21 cellular contexts compared by ENCODE assay signal in genomic region chr2:17135619-17136018, GRCh38.
DNase-seq lines count a peak whose midpoint lies in the region; ATAC-seq, FAIRE-seq and TF ChIP-seq lines count a peak whose summit lies in the region.
"Had no signal": no experiment of that assay in that cellular context is flagged by ENCODE, and none has a peak within 500 bp of the region (broad histone marks: within the 10 kb centered on the region; RNA-seq: fewer than 3 reads in every experiment).

No MANE protein-coding gene starts in this region.

- no CpG with 5 or more reads among the region's 1 CpG for WGBS in H9 (ENCODE audit: extremely low coverage, insufficient read length, low lambda C conversion rate)

- H3K36me3 ChIP-seq in PC-9 (ENCODE audit: low read depth) = no peaks in the 10 kb centered on the region
- H3K36me3 ChIP-seq in astrocyte (ENCODE audit: insufficient read depth, low read length) = no peaks in the 10 kb centered on the region
- H3K36me3 ChIP-seq: BLaER1 treated with 17β-estradiol and CSF1 and Interleukin-3, amounts not matched to agents 10 nM and 100 nM had no signal

- no peaks in the 10 kb centered on the region for H3K23me2 ChIP-seq in H9 (ENCODE audit: insufficient read length, low read depth, low read length, poor library complexity, severe bottlenecking)

- H3K27ac ChIP-seq in H9 (ENCODE audit: insufficient read length, low read depth, low read length) = no peak overlapping the region
- no peak overlapping the region for H3K27ac ChIP-seq in PC-9
- H3K27ac ChIP-seq in astrocyte (ENCODE audit: low read depth, low read length) = no peak overlapping the region
- H3K27ac ChIP-seq: A549; BLaER1 treated with 17β-estradiol and CSF1 and Interleukin-3, amounts not matched to agents 10 nM and 100 nM; C4-2B had no signal

- ATAC-seq in GM21423 (IDR thresholded peaks at IDR 0.05; ENCODE audit: unreplicated experiment) = no peak
- ATAC-seq in HG03354 (IDR thresholded peaks at IDR 0.05; ENCODE audit: poor library complexity, severe bottlenecking, unreplicated experiment) = no peak
- ATAC-seq: A549; CD8-positive, alpha-beta T cell had no signal

- H2AFZ ChIP-seq in H9 (ENCODE audit: low read length) (no peak overlapping the region), PC-9 (0 out of 2 replicates have a peak overlapping the region, but pooled peaks have one; percentile 48), astrocyte (ENCODE audit: low read depth, low read length) (no peak overlapping the region)

- POLR2A ChIA-PET in PC-9 (lab: Charles Lee; ENCODE audit: unreplicated experiment) = no interaction called here

- TF ChIP-seq CTCF in H9 (conservative IDR thresholded peaks at IDR 0.05) (no peak), PC-9 (conservative IDR thresholded peaks at IDR 0.05) (no peak), astrocyte (IDR thresholded peaks at IDR 0.05; ENCODE audit: insufficient read depth, low read depth, low read length) (no peak)

- peaks cover 6% of the 10 kb centered on the region; the same call in 1 of the 2 replicates for H3K9me2 ChIP-seq in PC-9 (ENCODE audit: insufficient read depth)

- H3T11ph ChIP-seq in H9 (ENCODE audit: low read length) = no peak overlapping the region

- H2BK15ac ChIP-seq in H9 (ENCODE audit: low read depth, low read length) = no peak overlapping the region

- no peak overlapping the region for H3K56ac ChIP-seq in H9 (ENCODE audit: insufficient read length, low read depth, low read length)

- H3K4me1 Mint-ChIP-seq in H9 (peaks cover 3 to 4% of the 10 kb centered on the region in 2 experiments), astrocyte (ENCODE audit: low read depth, unreplicated experiment) (peaks cover 2% of the 10 kb centered on the region)
- H3K4me1 Mint-ChIP-seq: B cell had no signal

- intact Hi-C loops in PC-9 (cut with micrococcal nuclease; ENCODE audit: unreplicated experiment) (no loop called here), posterior cingulate gyrus (cut with DNase I) (no loop called here)

- H4K20me1 ChIP-seq in H9 (ENCODE audit: control insufficient read depth, insufficient read depth, insufficient read length) = no peaks in the 10 kb centered on the region
- no peaks in the 10 kb centered on the region for H4K20me1 ChIP-seq in PC-9 (ENCODE audit: insufficient read depth)
- H4K20me1 ChIP-seq in astrocyte (ENCODE audit: insufficient read depth, low read length) = no peaks in the 10 kb centered on the region
- H4K20me1 ChIP-seq: BLaER1 treated with 17β-estradiol and CSF1 and Interleukin-3, amounts not matched to agents 10 nM and 100 nM had no signal

- no peak overlapping the region for H3K23ac ChIP-seq in H9 (ENCODE audit: insufficient read length, low read depth, low read length)

- no TSS peak for BruUV-seq in PC-9 (replicated peaks; lab: Mats Ljungman, UMichigan)

- H3K4me1 ChIP-seq in H9 (ENCODE audit: insufficient read depth, low read length) (no peaks in the 10 kb centered on the region), PC-9 (replicated peaks; ENCODE audit: insufficient read depth) (no peaks in the 10 kb centered on the region), astrocyte (ENCODE audit: insufficient read depth, low read length) (no peaks in the 10 kb centered on the region)
- H3K4me1 ChIP-seq: A549; BLaER1 treated with 17β-estradiol and CSF1 and Interleukin-3, amounts not matched to agents 10 nM and 100 nM; Caco-2 had no signal

- H3F3A ChIP-seq in PC-9 (ENCODE audit: insufficient read depth, low read depth) = no peaks in the 10 kb centered on the region

- H2BK120ac ChIP-seq in H9 (ENCODE audit: low read depth, low read length, poor library complexity, severe bottlenecking) = no peak overlapping the region

- H3K36me3 Mint-ChIP-seq in H9 (ENCODE audit: insufficient read depth in 1 of 3, low read depth in 3 of 3) = no peaks in the 10 kb centered on the region
- H3K36me3 Mint-ChIP-seq in astrocyte (ENCODE audit: low read depth, unreplicated experiment) = no peaks in the 10 kb centered on the region
- H3K36me3 Mint-ChIP-seq: CD8-positive, alpha-beta T cell had no signal

- H3K79me2 ChIP-seq in H9 (ENCODE audit: insufficient read depth, low read length) (no peaks in the 10 kb centered on the region), PC-9 (ENCODE audit: low read depth) (no peaks in the 10 kb centered on the region), astrocyte (ENCODE audit: insufficient read depth, low read length) (no peaks in the 10 kb centered on the region)

- H3K4me2 ChIP-seq in H9 (ENCODE audit: insufficient read depth, insufficient read length, low read length) (no peak overlapping the region), PC-9 (no peak overlapping the region), astrocyte (ENCODE audit: low read length) (no peak overlapping the region)
- H3K4me2 ChIP-seq: A549; BLaER1 treated with 17β-estradiol and CSF1 and Interleukin-3, amounts not matched to agents 10 nM and 100 nM had no signal

- CTCF ChIA-PET in PC-9 (lab: Charles Lee) = no interaction called here

- no peak overlapping the region for H4K8ac ChIP-seq in H9 (replicated peaks; ENCODE audit: insufficient read length, low read depth, low read length)

- H4K5ac ChIP-seq in H9 (ENCODE audit: insufficient read length, low read depth, low read length) = no peak overlapping the region

- H3K14ac ChIP-seq in H9 (ENCODE audit: insufficient read depth, low read length) = no peak overlapping the region

- no peaks in the 10 kb centered on the region for H3K79me1 ChIP-seq in H9 (ENCODE audit: insufficient read depth, low read depth, low read length, poor library complexity, severe bottlenecking)

- H3K9me3 Mint-ChIP-seq in H9 = no peaks in the 10 kb centered on the region
- H3K9me3 Mint-ChIP-seq in astrocyte (ENCODE audit: unreplicated experiment) = no peaks in the 10 kb centered on the region

- H3K9me3 ChIP-seq in H9 (ENCODE audit: control insufficient read depth, low read depth, low read length) = no peaks in the 10 kb centered on the region
- H3K9me3 ChIP-seq in PC-9 (ENCODE audit: insufficient read depth, low read depth) = no peaks in the 10 kb centered on the region
- no peaks in the 10 kb centered on the region for H3K9me3 ChIP-seq in astrocyte (ENCODE audit: insufficient read depth, low read depth, low read length)
- H3K9me3 ChIP-seq: A549; BLaER1 treated with 17β-estradiol and CSF1 and Interleukin-3, amounts not matched to agents 10 nM and 100 nM had no signal

- H2BK5ac ChIP-seq in H9 (ENCODE audit: insufficient read length, low read length) = no peak overlapping the region

- H3K27ac Mint-ChIP-seq in H9 (peak overlapping the region in 2 of 3 experiments; percentile 6 to 21; a peak in 1 of 7 replicates), astrocyte (ENCODE audit: unreplicated experiment) (no peak overlapping the region)
- H3K27ac Mint-ChIP-seq: B cell; CD4-positive, alpha-beta T cell; CD8-positive, alpha-beta T cell had no signal

- no peak overlapping the region for H2BK20ac ChIP-seq in H9 (ENCODE audit: low read depth, low read length, poor library complexity, severe bottlenecking)

- H3K4me3 ChIP-seq in PC-9 (no peak overlapping the region), astrocyte (ENCODE audit: insufficient read depth, low read depth, low read length) (no peak overlapping the region)
- H3K4me3 ChIP-seq: A549; BLaER1 treated with 17β-estradiol and CSF1 and Interleukin-3, amounts not matched to agents 10 nM and 100 nM had no signal

- H3K4me3 Mint-ChIP-seq in H9 (no peak overlapping the region), astrocyte (ENCODE audit: unreplicated experiment) (no peak overlapping the region)
- H3K4me3 Mint-ChIP-seq: B cell; CD4-positive, alpha-beta T cell; CD8-positive, alpha-beta T cell had no signal

- H3K9ac ChIP-seq in H9 (ENCODE audit: extremely low read depth, insufficient read length, low read length) = no peak overlapping the region
- H3K9ac ChIP-seq in astrocyte (ENCODE audit: low read length) = no peak overlapping the region
- H3K9ac ChIP-seq: BLaER1 treated with 17β-estradiol and CSF1 and Interleukin-3, amounts not matched to agents 10 nM and 100 nM had no signal

- no peak overlapping the region for H3K18ac ChIP-seq in H9 (ENCODE audit: insufficient read length, low read depth, low read length)

- DNase-seq in H9 (no peak), PC-9 (no peak), astrocyte (ENCODE audit: low read depth) (no peak), 8988T (no peak), posterior cingulate gyrus (no peak)
- DNase-seq: AML-193; Caco-2; Calu3; CD4-positive, alpha-beta T cell; CD8-positive, alpha-beta T cell; DMS79 treated with DMSO at 0.1 percent for 48 hours; GF-D8 had no signal

- H3K27me3 Mint-ChIP-seq in H9 (ENCODE audit: low read depth) (no peaks in the 10 kb centered on the region), astrocyte (ENCODE audit: low read depth, unreplicated experiment) (no peaks in the 10 kb centered on the region)
- H3K27me3 Mint-ChIP-seq: CD4-positive, alpha-beta T cell had no signal

- no peak overlapping the region for H3K4ac ChIP-seq in H9 (ENCODE audit: low read depth, low read length)

- H3K27me3 ChIP-seq in H9 (ENCODE audit: insufficient read depth, low read length) (no peaks in the 10 kb centered on the region), PC-9 (ENCODE audit: insufficient read depth, low read depth) (no peaks in the 10 kb centered on the region), astrocyte (ENCODE audit: insufficient read depth, low read length) (no peaks in the 10 kb centered on the region)
- H3K27me3 ChIP-seq: BLaER1 treated with 17β-estradiol and CSF1 and Interleukin-3, amounts not matched to agents 10 nM and 100 nM had no signal

- no peak overlapping the region for H4K91ac ChIP-seq in H9 (ENCODE audit: insufficient read length, low read depth, low read length)

- H2AK5ac ChIP-seq in H9 (ENCODE audit: insufficient read length, low read length) = no peak overlapping the region

- FAIRE-seq in astrocyte (lab: Jason Lieb, UNC) = peak; percentile 17
- FAIRE-seq: A549, G401.6, GM12891, GM19239 had no signal

- H2BK12ac ChIP-seq in H9 (ENCODE audit: insufficient read length, low read depth, low read length) = no peak overlapping the region
